In genomic region chr4:82461710-82462109, GRCh38 we compare ENCODE assay signal across 15 cellular contexts.
"Had no signal": no experiment of that assay in that cellular context is flagged by ENCODE, and none has a peak within 500 bp of the region (broad histone marks: within the 10 kb centered on the region; RNA-seq: fewer than 3 reads in every experiment).

No MANE protein-coding gene starts in this region.

- DNase-seq: cortex of kidney had no signal

- H3K4me3 Mint-ChIP-seq: activated B cell treated with CpG ODN at 0.5 μM for 24 hours; activated CD4-positive, alpha-beta memory T cell treated with anti-CD3 and anti-CD28 coated beads for 36 hours; activated CD4-positive, alpha-beta T cell treated with anti-CD3 and anti-CD28 coated beads for 36 hours; activated naive CD8-positive, alpha-beta T cell treated with anti-CD3 and anti-CD28 coated beads, Interleukin-2, amount 10 ng/mL, durations not matched to agents 7 days and 5 days; endodermal cell; memory B cell; stimulated activated memory B cell treated with anti-CD40 and anti-IgM and Interleukin-4, amounts not matched to agents 10 μg/mL and 1 μg/mL and 100 μg/mL, for 72 hours had no signal

- H3K27me3 ChIP-seq: cardiac muscle cell, esophagus squamous epithelium, gastrocnemius medialis, stomach, suprapubic skin, tibial nerve had no signal

- H3K4me1 Mint-ChIP-seq: activated naive CD8-positive, alpha-beta T cell treated with anti-CD3 and anti-CD28 coated beads, Interleukin-2, amount 10 ng/mL, durations not matched to agents 7 days and 5 days had no signal

- H3K4me3 ChIP-seq: cardiac muscle cell, esophagus squamous epithelium, gastrocnemius medialis, skin epidermis, stomach, suprapubic skin, tibial nerve had no signal

- H3K27ac Mint-ChIP-seq: activated B cell treated with CpG ODN at 0.5 μM for 24 hours; activated CD4-positive, alpha-beta memory T cell treated with anti-CD3 and anti-CD28 coated beads for 36 hours; activated CD4-positive, alpha-beta T cell treated with anti-CD3 and anti-CD28 coated beads for 36 hours; activated naive CD8-positive, alpha-beta T cell treated with anti-CD3 and anti-CD28 coated beads, Interleukin-2, amount 10 ng/mL, durations not matched to agents 7 days and 5 days; endodermal cell; memory B cell; stimulated activated memory B cell treated with anti-CD40 and anti-IgM and Interleukin-4, amounts not matched to agents 10 μg/mL and 1 μg/mL and 100 μg/mL, for 72 hours had no signal

- H3K27me3 Mint-ChIP-seq: activated B cell treated with CpG ODN at 0.5 μM for 24 hours; activated CD4-positive, alpha-beta memory T cell treated with anti-CD3 and anti-CD28 coated beads for 36 hours; activated CD4-positive, alpha-beta T cell treated with anti-CD3 and anti-CD28 coated beads for 36 hours; activated naive CD8-positive, alpha-beta T cell treated with anti-CD3 and anti-CD28 coated beads, Interleukin-2, amount 10 ng/mL, durations not matched to agents 7 days and 5 days; memory B cell; stimulated activated memory B cell treated with anti-CD40 and anti-IgM and Interleukin-4, amounts not matched to agents 10 μg/mL and 1 μg/mL and 100 μg/mL, for 72 hours had no signal

- H3K27ac ChIP-seq: cardiac muscle cell, gastrocnemius medialis, skin epidermis, suprapubic skin had no signal

- H3K9me3 Mint-ChIP-seq: activated B cell treated with CpG ODN at 0.5 μM for 24 hours; activated CD4-positive, alpha-beta memory T cell treated with anti-CD3 and anti-CD28 coated beads for 36 hours; activated naive CD8-positive, alpha-beta T cell treated with anti-CD3 and anti-CD28 coated beads, Interleukin-2, amount 10 ng/mL, durations not matched to agents 7 days and 5 days; endodermal cell; memory B cell; stimulated activated memory B cell treated with anti-CD40 and anti-IgM and Interleukin-4, amounts not matched to agents 10 μg/mL and 1 μg/mL and 100 μg/mL, for 72 hours had no signal

- H3K9me3 ChIP-seq: esophagus squamous epithelium, gastrocnemius medialis, stomach, suprapubic skin, tibial nerve had no signal
